In the genomic region with DNA sequence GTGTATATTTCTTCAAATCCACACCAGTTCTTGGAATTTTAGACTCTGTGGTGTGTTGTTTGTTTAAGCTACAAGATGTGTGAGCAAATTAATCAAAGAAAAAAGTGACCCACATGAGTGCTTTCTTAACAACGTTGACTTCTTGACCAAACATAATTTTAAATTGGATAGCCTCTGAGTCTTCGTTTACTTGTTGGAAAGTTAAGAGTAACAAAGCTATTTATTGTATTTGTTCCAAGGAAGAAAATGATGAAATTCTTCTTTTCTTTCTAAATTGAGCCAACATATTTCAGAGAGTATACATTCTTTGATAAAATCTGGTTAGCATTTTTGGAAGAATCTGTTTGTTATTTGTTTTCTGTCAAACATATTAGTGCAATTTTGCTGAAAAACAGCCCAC, we compare ENCODE assay signal across 26 cellular contexts.
DNase-seq lines count a peak whose midpoint lies in the region; FAIRE-seq and TF ChIP-seq lines count a peak whose summit lies in the region.
"Had no signal": no experiment of that assay in that cellular context is flagged by ENCODE, and none has a peak within 500 bp of the region (broad histone marks: within the 10 kb centered on the region; RNA-seq: fewer than 3 reads in every experiment).

No MANE protein-coding gene starts in this region.

- H3K27me3 ChIP-seq in Loucy (ENCODE audit: insufficient read depth, low read length, poor library complexity, severe bottlenecking) = no peaks in the 10 kb centered on the region
- no peaks in the 10 kb centered on the region for H3K27me3 ChIP-seq in spleen (replicated peaks in 1 of 7)
- H3K27me3 ChIP-seq: BLaER1, MG63 had no signal

- no peaks in the 10 kb centered on the region; the same call in 1 of the 2 replicates for H3F3A ChIP-seq in Loucy (ENCODE audit: low read depth)

- TF ChIP-seq POLR2A in spleen (IDR thresholded peaks at IDR 0.05) = no peak

- DNase-seq in AG10803 (ENCODE audit: low read depth) = peak; percentile 62
- DNase-seq in fibroblast of villous mesenchyme (ENCODE audit: low read depth) = peak; percentile 37
- DNase-seq in NCI-H748 treated with DMSO at 0.1 percent for 48 hours (lab: John Stamatoyannopoulos, UW) = no peak
- no peak for DNase-seq in HK-2 (ENCODE audit: unreplicated experiment)
- no peak for DNase-seq in DMS114 treated with DMSO at 0.1 percent for 48 hours (lab: John Stamatoyannopoulos, UW; ENCODE audit: unreplicated experiment)
- DNase-seq in spleen = no peak
- DNase-seq: 8988T; CD4-positive, alpha-beta T cell; H7; KBM-7; MG63; NCI-H1105 treated with DMSO at 0.1 percent for 48 hours; NCI-H2029; NCI-H446; NCI-H524 treated with DMSO at 0.1 percent for 48 hours; NK-92 treated with Interleukin-12 subunit alpha and Interleukin-12 subunit beta, amount 100 ng/mL, for 24 hours; PC-3; Right ventricle myocardium superior; RPMI8226 had no signal

- H3K79me2 ChIP-seq in Loucy (ENCODE audit: insufficient read depth, low read length) = no peaks in the 10 kb centered on the region

- intact Hi-C loops in spleen (cut with DNase I; ENCODE audit: low total_unique reads) = no loop called here

- no peak overlapping the region for H3K4me2 ChIP-seq in Loucy (ENCODE audit: low read depth, low read length, poor library complexity, severe bottlenecking)
- H3K4me2 ChIP-seq: BLaER1 had no signal

- no peak overlapping the region for H3K27ac ChIP-seq in spleen
- H3K27ac ChIP-seq: BLaER1 had no signal

- H3K9me2 ChIP-seq in Loucy (replicated peaks; ENCODE audit: low read depth, low read length) = no peaks in the 10 kb centered on the region

- H3K36me3 ChIP-seq in Loucy (ENCODE audit: insufficient read depth, low read length) (no peaks in the 10 kb centered on the region), spleen (no peaks in the 10 kb centered on the region)
- H3K36me3 ChIP-seq: BLaER1, MG63 had no signal

- H4K20me1 ChIP-seq in Loucy (ENCODE audit: insufficient read depth, low read length, poor library complexity, severe bottlenecking) = no peaks in the 10 kb centered on the region
- H4K20me1 ChIP-seq: BLaER1 had no signal

- no peak overlapping the region for H3K9ac ChIP-seq in Loucy (ENCODE audit: low read depth, low read length, poor library complexity, severe bottlenecking)
- H3K9ac ChIP-seq: BLaER1 had no signal

- 47 to 75% (median 66%) methylated on average over 2 of the region's 2 CpGs for WGBS in spleen, 5 donors

- H2AFZ ChIP-seq in Loucy (ENCODE audit: low read length) = peak overlapping the region; percentile 18; the same call in 1 of the 2 replicates

- H3K4me3 ChIP-seq in AG10803 (ENCODE audit: low read length) = no peak overlapping the region
- H3K4me3 ChIP-seq in Loucy (ENCODE audit: low read length, poor library complexity, severe bottlenecking) = no peak overlapping the region
- H3K4me3 ChIP-seq in fibroblast of villous mesenchyme (ENCODE audit: low read depth, low read length) = no peak overlapping the region
- no peak overlapping the region for H3K4me3 ChIP-seq in spleen
- H3K4me3 ChIP-seq: BLaER1, GM12878, MG63 had no signal

- TF ChIP-seq CTCF in AG10803 (conservative IDR thresholded peaks at IDR 0.05; ENCODE audit: low read length) (no peak), Loucy (conservative IDR thresholded peaks at IDR 0.05; ENCODE audit: low read length) (no peak), fibroblast of villous mesenchyme (IDR thresholded peaks at IDR 0.05; ENCODE audit: insufficient read depth, low read depth, low read length) (no peak), spleen (IDR thresholded peaks at IDR 0.05 in 8 of 11, conservative IDR thresholded peaks at IDR 0.05 in 3 of 11) (no peak)

- peaks cover 56% of the 10 kb centered on the region for H3K4me1 ChIP-seq in Loucy (ENCODE audit: insufficient read depth, low read length, poor library complexity, severe bottlenecking)
- H3K4me1 ChIP-seq in spleen = no peaks in the 10 kb centered on the region

- peak; percentile 98 for FAIRE-seq in endometrium (lab: Jason Lieb, UNC)
- FAIRE-seq: G401.6, GM12878, GM19239, HepG2 had no signal

- no peaks in the 10 kb centered on the region for H3K9me3 ChIP-seq in Loucy (ENCODE audit: insufficient read depth, low read depth, low read length)
- no peaks in the 10 kb centered on the region for H3K9me3 ChIP-seq in spleen
- H3K9me3 ChIP-seq: BLaER1, MG63 had no signal

Comparison
In these comparisons a context has a peak if more than half of its experiments do, and no peak if none do; other contexts are left out.
1. DNase-seq: peak in AG10803 (single experiment) and fibroblast of villous mesenchyme (single experiment); none in NCI-H748 treated with DMSO at 0.1 percent for 48 hours (single experiment), HK-2 (single experiment), DMS114 treated with DMSO at 0.1 percent for 48 hours (single experiment) and spleen (single experiment).